13 cellular contexts compared by ENCODE assay signal in the genomic region with DNA sequence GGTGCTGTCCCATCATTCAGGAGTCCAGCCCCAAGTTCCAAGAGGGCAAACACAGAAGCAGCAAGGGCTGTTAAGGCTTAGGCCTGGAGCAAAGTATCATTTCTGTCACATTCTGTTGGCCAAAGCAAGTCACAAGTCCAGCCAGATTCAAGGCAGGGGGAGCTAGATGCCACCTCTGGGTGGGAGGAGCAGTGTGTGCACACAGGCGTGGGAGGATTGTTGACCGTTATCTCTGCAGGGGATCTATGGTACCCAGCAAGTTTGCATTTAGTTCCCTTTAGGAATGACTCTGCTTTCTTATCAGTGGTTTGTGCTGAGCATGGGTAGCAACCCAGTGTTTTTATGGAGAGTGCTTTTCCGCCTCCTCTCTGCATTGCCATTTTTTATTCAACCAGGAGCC.
DNase-seq lines count a peak whose midpoint lies in the region; ATAC-seq, FAIRE-seq and TF ChIP-seq lines count a peak whose summit lies in the region.
"Had no signal": no experiment of that assay in that cellular context is flagged by ENCODE, and none has a peak within 500 bp of the region (broad histone marks: within the 10 kb centered on the region; RNA-seq: fewer than 3 reads in every experiment).

No MANE protein-coding gene starts in this region.

- peaks cover 1% of the 10 kb centered on the region; the same call in 1 of the 2 replicates for H3K27me3 Mint-ChIP-seq in HFFc6 (ENCODE audit: insufficient read depth)
- H3K27me3 Mint-ChIP-seq: CD4-positive, CD25-positive, alpha-beta regulatory T cell had no signal

- H3K4me3 ChIP-seq in GM06990 (replicated peaks; ENCODE audit: low read depth, low read length), result no peak overlapping the region; the same call in 1 of the 2 replicates
- H3K4me3 ChIP-seq: right lobe of liver had no signal

- H3K36me3 Mint-ChIP-seq in HFFc6 (ENCODE audit: low read depth), result no peaks in the 10 kb centered on the region

- TF ChIP-seq CTCF in GM06990 (IDR thresholded peaks at IDR 0.05; ENCODE audit: insufficient read depth, low read length, poor library complexity, severe bottlenecking) (peak; percentile 27), HFFc6 (IDR thresholded peaks at IDR 0.05) (no peak)

- peak overlapping the region; percentile 35; the same call in 1 of the 2 replicates for H3K27ac Mint-ChIP-seq in HFFc6
- H3K27ac Mint-ChIP-seq: WTC11 had no signal

- H3K4me3 Mint-ChIP-seq in HFFc6, result no peak overlapping the region
- H3K4me3 Mint-ChIP-seq: CD4-positive, CD25-positive, alpha-beta regulatory T cell; WTC11 had no signal

- no peak for ATAC-seq in GM21717 (IDR thresholded peaks at IDR 0.05; ENCODE audit: unreplicated experiment)
- ATAC-seq in GM21423 (IDR thresholded peaks at IDR 0.05; ENCODE audit: unreplicated experiment), result no peak
- ATAC-seq: WTC11 had no signal

- peaks cover 19% of the 10 kb centered on the region for H3K4me1 Mint-ChIP-seq in HFFc6 (ENCODE audit: low read depth)
- H3K4me1 Mint-ChIP-seq: CD4-positive, CD25-positive, alpha-beta regulatory T cell had no signal

- H3K36me3 ChIP-seq in GM06990 (ENCODE audit: control insufficient read depth, insufficient read depth, low read length), result peaks cover 9% of the 10 kb centered on the region
- H3K36me3 ChIP-seq: right lobe of liver had no signal

- DNase-seq in GM06990 (ENCODE audit: extremely low read depth, insufficient read length), result no peak
- no peak for DNase-seq in HFFc6
- DNase-seq in RCC 7860 (ENCODE audit: low spot score), result peak; percentile 88
- DNase-seq in left kidney (ENCODE audit: low read depth, low spot score), result peak; percentile 37
- no peak for DNase-seq in foreskin melanocyte
- DNase-seq: CD4-positive, CD25-positive, alpha-beta regulatory T cell; dermis blood vessel endothelial cell; NCI-H1105 treated with DMSO at 0.1 percent for 48 hours; NCI-H510A; right lobe of liver had no signal

- H3K27me3 ChIP-seq in GM06990 (replicated peaks; ENCODE audit: control insufficient read depth, insufficient read depth, low read length), result no peaks in the 10 kb centered on the region
- H3K27me3 ChIP-seq: right lobe of liver had no signal

- H3K9me3 Mint-ChIP-seq in HFFc6, result no peaks in the 10 kb centered on the region

- FAIRE-seq in RCC 7860 (lab: Jason Lieb, UNC), result peak; percentile 67

Comparison
In these comparisons a context has a peak if more than half of its experiments do, and no peak if none do; other contexts are left out.
1. DNase-seq: peak in RCC 7860 (single experiment) and left kidney (single experiment); none in GM06990 (single experiment), HFFc6 (single experiment) and foreskin melanocyte (single experiment).